In the genomic region with DNA sequence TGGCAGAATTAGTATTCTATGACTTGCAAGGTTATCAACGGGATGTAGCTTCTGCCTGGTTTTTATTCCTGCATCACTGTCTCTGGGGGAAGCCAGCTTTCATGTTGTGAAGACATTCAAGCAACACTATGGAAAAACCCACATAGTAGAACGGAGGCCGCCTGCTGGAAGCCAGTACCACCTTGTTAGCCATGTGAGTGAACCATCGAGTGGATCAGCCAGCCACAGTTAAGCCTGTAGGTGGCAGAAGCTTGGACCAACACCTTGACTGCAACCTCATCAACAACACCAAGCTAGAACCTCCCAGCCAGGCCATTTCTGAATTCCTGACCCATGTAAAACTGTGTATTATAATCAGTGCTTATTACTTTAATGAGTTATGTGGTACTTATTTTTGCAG, we compare ENCODE assay signal across 26 cellular contexts.
"Had no signal": no experiment of that assay in that cellular context is flagged by ENCODE, and none has a peak within 500 bp of the region (broad histone marks: within the 10 kb centered on the region; RNA-seq: fewer than 3 reads in every experiment).

No MANE protein-coding gene starts in this region.

- H3K4me1 Mint-ChIP-seq: immature natural killer cell; naive thymus-derived CD4-positive, alpha-beta T cell had no signal

- ATAC-seq: esophagus mucosa; gastrocnemius medialis; heart right ventricle; left colon; left ventricle myocardium superior; lower lobe of right lung; naive thymus-derived CD4-positive, alpha-beta T cell had no signal

- H3K27ac ChIP-seq: coronary artery, dorsolateral prefrontal cortex, epithelial cell of prostate, esophagus squamous epithelium, gastrocnemius medialis, heart right ventricle, lower lobe of right lung had no signal

- DNase-seq: dermis blood vessel endothelial cell; dorsolateral prefrontal cortex; effector CD4-positive, alpha-beta T cell; effector memory CD4-positive, alpha-beta T cell; erythroblast; esophagus squamous epithelium; foreskin fibroblast; foreskin melanocyte; gastrocnemius medialis; glutamatergic neuron; head of caudate nucleus; heart right ventricle; hippocampal formation; immature natural killer cell; islet precursor cell; kidney; kidney glomerular epithelial cell; left colon; left ventricle myocardium superior; lower lobe of right lung; mesenchymal stem cell; midbrain; naive thymus-derived CD4-positive, alpha-beta T cell had no signal

- H3K36me3 ChIP-seq: esophagus squamous epithelium, gastrocnemius medialis, heart right ventricle, lower lobe of right lung had no signal

- H3K27ac Mint-ChIP-seq: immature natural killer cell; naive thymus-derived CD4-positive, alpha-beta T cell had no signal

- H3K9me3 ChIP-seq: esophagus squamous epithelium, gastrocnemius medialis, heart right ventricle, lower lobe of right lung had no signal

- H3K4me1 ChIP-seq: esophagus squamous epithelium, gastrocnemius medialis, heart right ventricle, lower lobe of right lung had no signal

- H3K36me3 Mint-ChIP-seq: immature natural killer cell; naive thymus-derived CD4-positive, alpha-beta T cell had no signal

- H3K4me3 ChIP-seq: coronary artery, dorsolateral prefrontal cortex, esophagus squamous epithelium, gastrocnemius medialis, heart right ventricle, lower lobe of right lung had no signal

- H3K27me3 ChIP-seq: dorsolateral prefrontal cortex, esophagus squamous epithelium, gastrocnemius medialis, heart right ventricle had no signal

- H3K4me3 Mint-ChIP-seq: immature natural killer cell; naive thymus-derived CD4-positive, alpha-beta T cell had no signal
